ENCODE assay signal across 8 cellular contexts in the genomic region with DNA sequence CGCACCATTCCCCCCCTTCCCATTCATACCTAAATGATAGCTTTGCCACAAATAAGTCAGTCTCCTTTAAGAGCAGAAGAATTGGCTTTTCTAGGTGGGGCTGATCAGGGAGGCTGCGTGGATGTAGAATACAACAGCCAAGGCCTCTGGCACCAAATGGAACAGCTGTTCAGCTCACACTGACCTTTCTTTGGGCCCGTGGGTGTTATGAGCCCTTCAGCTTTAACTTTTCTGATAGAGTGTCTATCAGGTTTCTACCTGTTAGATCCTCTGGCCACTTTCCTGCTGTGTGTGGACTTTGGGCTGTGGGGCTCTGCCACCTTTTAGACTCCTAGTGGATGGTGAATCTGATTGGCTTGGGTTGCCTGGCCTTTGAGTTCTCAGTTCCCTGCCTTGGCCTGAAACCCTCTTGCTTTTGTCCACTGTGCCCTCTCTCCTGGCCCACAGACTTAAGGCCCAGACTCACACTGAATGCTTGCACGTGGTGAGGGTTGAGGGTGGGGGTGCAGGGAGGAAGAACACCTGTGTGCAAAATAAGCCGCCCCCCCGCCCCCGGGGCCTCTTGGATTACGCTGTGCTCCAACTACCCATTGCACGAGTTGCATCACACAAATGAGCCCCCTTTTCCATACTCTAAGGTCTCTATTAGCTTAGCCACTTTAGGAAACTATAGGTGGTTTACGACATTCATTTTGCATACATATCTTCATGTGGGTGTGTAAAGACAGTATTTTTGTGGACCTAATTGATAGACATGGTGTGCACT. TPM values are rescaled to one million over a fixed set of nuclear protein-coding genes. Genes with fewer than 3 reads are reported as not detected.
DNase-seq lines count a peak whose midpoint lies in the region; ATAC-seq and TF ChIP-seq lines count a peak whose summit lies in the region.

No MANE protein-coding gene starts in this region.

- intact Hi-C loops in left cardiac atrium (cut with DNase I) = loop anchor here in 1 of 2 donors (10.0 kb wide), 1 partner anchor 140 kb away; no protein-coding TSS in a partner anchor

- DNase-seq in GM06990 (ENCODE audit: extremely low read depth, insufficient read length) (peak; percentile 67), NCI-H69 (lab: John Stamatoyannopoulos, UW) (peak; percentile 88), left cardiac atrium (peak; percentile 22), DMS153 (lab: John Stamatoyannopoulos, UW) (no peak), Ammon's horn (ENCODE audit: low spot score) (no peak)
- DNase-seq in activated gamma-delta T cell treated with anti-CD3 and anti-CD28 coated beads, Interleukin-2, amount 50 U/mL, for 16 hours (ENCODE audit: low read depth) = peak; percentile 0

- no peak for TF ChIP-seq CTCF in GM06990 (IDR thresholded peaks at IDR 0.05; ENCODE audit: insufficient read depth, low read length, poor library complexity, severe bottlenecking)

- peaks cover 12 to 19% (median 16%) of the 10 kb centered on the region in 3 donors for H3K4me1 ChIP-seq in skeletal muscle tissue (ENCODE audit: control insufficient read depth in 3 of 3, insufficient read depth in 3 of 3, low read length in 3 of 3)

- H3K9me3 ChIP-seq in skeletal muscle tissue (ENCODE audit: control insufficient read depth in 3 of 3, low read length in 3 of 3) = no peaks in the 10 kb centered on the region

- H3K27me3 ChIP-seq in GM06990 (replicated peaks; ENCODE audit: control insufficient read depth, insufficient read depth, low read length) = no peaks in the 10 kb centered on the region
- no peaks in the 10 kb centered on the region for H3K27me3 ChIP-seq in skeletal muscle tissue (ENCODE audit: control insufficient read depth in 3 of 3, insufficient read depth in 3 of 3, low read length in 3 of 3)

- no peak for ATAC-seq in left cardiac atrium
- ATAC-seq in GM21576 (IDR thresholded peaks at IDR 0.05; ENCODE audit: unreplicated experiment) = no peak

- H3K36me3 ChIP-seq in GM06990 (ENCODE audit: control insufficient read depth, insufficient read depth, low read length) = no peaks in the 10 kb centered on the region
- no peaks in the 10 kb centered on the region for H3K36me3 ChIP-seq in skeletal muscle tissue (ENCODE audit: control insufficient read depth in 3 of 3, insufficient read depth in 3 of 3, low read length in 3 of 3)

- H3K27ac ChIP-seq in skeletal muscle tissue (ENCODE audit: low read depth, low read length) = peak overlapping the region; percentile 78

- H3K4me3 ChIP-seq in GM06990 (replicated peaks; ENCODE audit: low read depth, low read length) (peak overlapping the region; percentile 93), skeletal muscle tissue (ENCODE audit: low read length in 3 of 3) (peak overlapping the region; percentile 60 to 86 (median 76))

- H3K9ac ChIP-seq in skeletal muscle tissue (ENCODE audit: low read depth in 1 of 3, low read length in 3 of 3) = peak overlapping the region; percentile 57 to 77 (median 58)

RNA-seq across cellular contexts. Expression of a gene that starts 1.3 kb away (rescaled TPM):
- total RNA-seq in left cardiac atrium (1 to 10 TPM; 5.6 to 8.2 TPM), skeletal muscle tissue (7.3 TPM)

Comparison
In these comparisons a context has a peak if more than half of its experiments do, and no peak if none do; other contexts are left out.
1. DNase-seq: peak in GM06990 (single experiment), NCI-H69 (single experiment), activated gamma-delta T cell treated with anti-CD3 and anti-CD28 coated beads, Interleukin-2, amount 50 U/mL, for 16 hours (single experiment) and left cardiac atrium (single experiment); none in DMS153 (single experiment) and Ammon's horn (single experiment).